ENCODE assay signal across 8 cellular contexts in the genomic region with DNA sequence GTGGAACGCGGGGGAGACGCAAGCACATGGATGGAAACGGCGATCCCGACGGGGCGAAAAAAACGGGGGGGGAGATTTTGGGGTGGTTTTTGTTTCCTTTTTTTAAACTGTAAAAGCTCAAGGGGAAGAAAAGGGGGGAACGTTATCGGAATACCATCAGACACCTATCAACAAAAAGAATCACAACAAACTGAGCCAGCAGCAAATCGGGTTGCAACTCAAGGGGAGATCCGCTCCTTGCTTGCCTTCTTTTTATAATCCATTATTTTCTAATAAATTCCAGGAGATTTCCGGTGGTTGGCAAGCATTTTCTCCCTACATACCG. TPM values are rescaled to one million over a fixed set of nuclear protein-coding genes. Genes with fewer than 3 reads are reported as not detected.
A peak's percentile ranks its signal among the peaks of the same experiment; 100 is the strongest.
DNase-seq lines count a peak whose midpoint lies in the region; ATAC-seq, FAIRE-seq and TF ChIP-seq lines count a peak whose summit lies in the region.

No MANE protein-coding gene starts in this region.

- FAIRE-seq in pancreas (lab: Jason Lieb, UNC), result no peak

- WGBS in pancreas, 2 donors, result 1 to 2% methylated on average over 15 of the region's 15 CpGs

- POLR2A ChIA-PET in Panc1 (lab: Charles Lee), result interaction anchor here (1.1 to 4.1 kb wide), 2 partner anchors 58 to 64 kb away, joined by 4 to 28 read pairs; no protein-coding TSS in a partner anchor

- H3K36me3 ChIP-seq in DND-41 (ENCODE audit: insufficient read depth, low read length) (no peaks in the 10 kb centered on the region), Panc1 (ENCODE audit: control insufficient read depth, insufficient read depth, low read length) (no peaks in the 10 kb centered on the region), pancreas (no peaks in the 10 kb centered on the region)

- peaks cover 5% of the 10 kb centered on the region for H3K79me2 ChIP-seq in DND-41 (ENCODE audit: insufficient read depth, low read length)

- CTCF ChIA-PET in Panc1 (lab: Charles Lee), result interaction anchor here (0.6 kb wide), 1 partner anchor 187 kb away, joined by 4 read pairs; no protein-coding TSS in a partner anchor

- peak overlapping the region; percentile 75 for H2AFZ ChIP-seq in DND-41 (ENCODE audit: low read depth, low read length)

- no peak for TF ChIP-seq CTCF in DND-41 (IDR thresholded peaks at IDR 0.05; ENCODE audit: borderline replicate concordance, extremely low read depth, low read length, poor library complexity, severe bottlenecking)
- TF ChIP-seq CTCF in Panc1 (IDR thresholded peaks at IDR 0.05), result no peak
- TF ChIP-seq CTCF in epithelial cell of proximal tubule (conservative IDR thresholded peaks at IDR 0.05; ENCODE audit: low read depth, low read length), result no peak
- TF ChIP-seq CTCF in pancreas (IDR thresholded peaks at IDR 0.05), result no peak

- peak overlapping the region; percentile 70 for H3K9ac ChIP-seq in DND-41 (ENCODE audit: low read depth, low read length)

- H3K27me3 ChIP-seq in DND-41 (ENCODE audit: insufficient read depth, low read length, poor library complexity), result peaks cover 7% of the 10 kb centered on the region
- H3K27me3 ChIP-seq in Panc1 (ENCODE audit: control insufficient read depth, insufficient read depth, low read length), result no peaks in the 10 kb centered on the region
- H3K27me3 ChIP-seq in pancreas, result no peaks in the 10 kb centered on the region

- H3K4me1 ChIP-seq in DND-41 (ENCODE audit: insufficient read depth, low read length) (peaks cover 55% of the 10 kb centered on the region), Panc1 (ENCODE audit: control insufficient read depth, insufficient read depth, low read length) (peaks cover 17% of the 10 kb centered on the region), pancreas (peaks cover 10 to 32% (median 21%) of the 10 kb centered on the region in 3 donors)

- no peak for DNase-seq in DND-41
- DNase-seq in Panc1 (ENCODE audit: low read depth, low spot score), result no peak
- no peak for DNase-seq in epithelial cell of proximal tubule (ENCODE audit: low read depth)
- no peak for DNase-seq in pancreas
- no peak for DNase-seq in NCI-H1048 (lab: John Stamatoyannopoulos, UW)
- DNase-seq in nucleus accumbens (lab: John Stamatoyannopoulos, UW), result no peak
- no peak for DNase-seq in ACHN
- no peak for DNase-seq in midbrain (lab: John Stamatoyannopoulos, UW)

- no peaks in the 10 kb centered on the region for H4K20me1 ChIP-seq in DND-41 (ENCODE audit: insufficient read depth, low read length)

- intact Hi-C loops in Panc1 (cut with micrococcal nuclease; ENCODE audit: unreplicated experiment), result loop anchor here (5.0 to 10.0 kb wide), 3 partner anchors 56 to 419 kb away; no protein-coding TSS in a partner anchor
- intact Hi-C loops in pancreas (cut with DNase I), result no loop called here

- ATAC-seq in DND-41 (ENCODE audit: insufficient read depth, low read depth) (no peak), Panc1 (no peak), pancreas (no peak)

- H3K9me3 ChIP-seq in DND-41 (ENCODE audit: insufficient read depth, low read length, severe bottlenecking) (no peaks in the 10 kb centered on the region), Panc1 (ENCODE audit: control insufficient read depth, insufficient read depth, low read depth, low read length) (no peaks in the 10 kb centered on the region), pancreas (no peaks in the 10 kb centered on the region)

- in situ Hi-C loops in Panc1 (cut with HindIII; ENCODE audit: low pct_unique_long_range_greater_than_20kb, low sequenced_read_pairs) (no loop called here), ACHN (cut with HindIII; ENCODE audit: low pct_ligation_motif_present, low pct_unique_long_range_greater_than_20kb, low sequenced_read_pairs) (no loop called here)

- H3K27ac ChIP-seq in DND-41 (ENCODE audit: low read length) (peak overlapping the region; percentile 82), Panc1 (ENCODE audit: low read length) (peak overlapping the region; percentile 89), pancreas (peak overlapping the region; percentile 75 to 99 (median 95))

- peak overlapping the region; percentile 79 for H3K4me2 ChIP-seq in DND-41 (ENCODE audit: insufficient read depth, low read length)

- H3K4me3 ChIP-seq in DND-41 (ENCODE audit: low read depth in 1 of 2, low read length in 2 of 2), result peak overlapping the region; percentile 53 to 65
- peak overlapping the region; percentile 82 to 95 for H3K4me3 ChIP-seq in Panc1 (ENCODE audit: low read depth in 2 of 2, low read length in 2 of 2)
- H3K4me3 ChIP-seq in epithelial cell of proximal tubule (ENCODE audit: low read depth, low read length), result peak overlapping the region; percentile 93
- H3K4me3 ChIP-seq in pancreas, result peak overlapping the region; percentile 52 to 69 (median 66)

- no TSS peak for BruUV-seq in Panc1 (replicated peaks; lab: Mats Ljungman, UMichigan)

RNA-seq across cellular contexts. Expression of a gene that starts 0.6 kb away (rescaled TPM):
- 7.7 TPM for total RNA-seq in Panc1 (2021; ENCODE audit: unreplicated experiment)
- polyA plus RNA-seq in Panc1 (2012; ENCODE audit: insufficient read length), result 7.1 TPM
- total RNA-seq in epithelial cell of proximal tubule, result 1.0 and 1.2 TPM in 2 replicates
- 1 to 10 TPM; 5.3 to 8.9 (median 6.5) TPM for total RNA-seq in pancreas
- polyA plus RNA-seq in pancreas, result 1 to 10 TPM; 3.8 to 4.0 TPM
